Comparison of ENCODE assay signal across 8 cellular contexts in genomic region chr9:137069508-137070071, GRCh38. TPM values are rescaled to one million over a fixed set of nuclear protein-coding genes. Genes with fewer than 3 reads are reported as not detected.
DNase-seq lines count a peak whose midpoint lies in the region; ATAC-seq and TF ChIP-seq lines count a peak whose summit lies in the region.

No MANE protein-coding gene starts in this region.

- H3K4me3 Mint-ChIP-seq in activated naive CD4-positive, alpha-beta T cell treated with anti-CD3 and anti-CD28 coated beads for 36 hours, result peak overlapping the region; percentile 56

- CTCF ChIA-PET in activated naive CD4-positive, alpha-beta T cell treated with anti-CD3 and anti-CD28 coated beads for 36 hours (lab: Charles Lee), result interaction anchor here (0.9 to 9.0 kb wide), 12 partner anchors 10 to 157 kb away, joined by 3 to 66 read pairs (median 10); partner anchors contain the start of genes ABCA2, DPP7, MAN1B1 and NPDC1

- H3K27me3 ChIP-seq in Loucy (ENCODE audit: insufficient read depth, low read length, poor library complexity, severe bottlenecking) (no peaks in the 10 kb centered on the region), stomach (peaks cover 0 to 25% (median 11%) of the 10 kb centered on the region in 3 donors)

- peaks cover 36% of the 10 kb centered on the region for H4K20me1 ChIP-seq in Loucy (ENCODE audit: insufficient read depth, low read length, poor library complexity, severe bottlenecking)

- H3K9me2 ChIP-seq in Loucy (replicated peaks; ENCODE audit: low read depth, low read length), result no peaks in the 10 kb centered on the region

- DNase-seq in activated naive CD4-positive, alpha-beta T cell treated with anti-CD3 and anti-CD28 coated beads for 36 hours, result no peak
- no peak for DNase-seq in activated naive CD4-positive, alpha-beta T cell treated with anti-CD3 and anti-CD28 coated beads, Interleukin-2, amount 50 U/mL, for 72 hours (ENCODE audit: low spot score in 2 of 2)
- DNase-seq in epithelial cell of esophagus (ENCODE audit: low read depth) (no peak), stomach (no peak), GM19240 (ENCODE audit: insufficient read length, low spot score) (no peak), COLO829 (ENCODE audit: low spot score) (no peak)

- H3K4me1 ChIP-seq in Loucy (ENCODE audit: insufficient read depth, low read length, poor library complexity, severe bottlenecking) (peaks cover 24% of the 10 kb centered on the region), stomach (peaks cover 21 to 54% (median 30%) of the 10 kb centered on the region in 4 donors)

- TF ChIP-seq CTCF in Loucy (conservative IDR thresholded peaks at IDR 0.05; ENCODE audit: low read length) (no peak), epithelial cell of esophagus (IDR thresholded peaks at IDR 0.05; ENCODE audit: insufficient read depth, low read depth, low read length, missing control alignments) (no peak), stomach (IDR thresholded peaks at IDR 0.05) (no peak)

- no peak for TF ChIP-seq EP300 in stomach (IDR thresholded peaks at IDR 0.05)

- peaks cover 9% of the 10 kb centered on the region for H3K4me1 Mint-ChIP-seq in activated naive CD4-positive, alpha-beta T cell treated with anti-CD3 and anti-CD28 coated beads for 36 hours (ENCODE audit: low read depth)

- H3K27ac Mint-ChIP-seq in activated naive CD4-positive, alpha-beta T cell treated with anti-CD3 and anti-CD28 coated beads for 36 hours, result no peak overlapping the region
- no peak overlapping the region for H3K27ac Mint-ChIP-seq in activated naive CD4-positive, alpha-beta T cell treated with anti-CD3 and anti-CD28 coated beads, Interleukin-2, amount 50 U/mL, for 72 hours

- TF ChIP-seq POLR2A in stomach (IDR thresholded peaks at IDR 0.05), result no peak

- peak overlapping the region; percentile 98 for H3K4me2 ChIP-seq in Loucy (ENCODE audit: low read depth, low read length, poor library complexity, severe bottlenecking)

- peaks cover 59% of the 10 kb centered on the region for H3K79me2 ChIP-seq in Loucy (ENCODE audit: insufficient read depth, low read length)

- H3K27me3 Mint-ChIP-seq in activated naive CD4-positive, alpha-beta T cell treated with anti-CD3 and anti-CD28 coated beads for 36 hours (ENCODE audit: low read depth), result peaks cover 3% of the 10 kb centered on the region

- no peak for ATAC-seq in activated naive CD4-positive, alpha-beta T cell treated with anti-CD3 and anti-CD28 coated beads, Interleukin-2, amount 50 U/mL, for 72 hours
- ATAC-seq in HG03469 (IDR thresholded peaks at IDR 0.05; ENCODE audit: unreplicated experiment), result no peak

- H3K9me3 Mint-ChIP-seq in activated naive CD4-positive, alpha-beta T cell treated with anti-CD3 and anti-CD28 coated beads for 36 hours, result no peaks in the 10 kb centered on the region
- H3K9me3 Mint-ChIP-seq in activated naive CD4-positive, alpha-beta T cell treated with anti-CD3 and anti-CD28 coated beads, Interleukin-2, amount 50 U/mL, for 72 hours, result no peaks in the 10 kb centered on the region

- 3 to 7% (median 4%) methylated on average over 12 to 48 of the region's 48 CpGs for WGBS in stomach, 5 donors

- intact Hi-C loops in activated naive CD4-positive, alpha-beta T cell treated with anti-CD3 and anti-CD28 coated beads for 36 hours (cut with micrococcal nuclease), result loop anchor here (1.0 to 5.0 kb wide), 3 partner anchors 17 to 42 kb away; partner anchors contain the start of genes ABCA2 and MAN1B1
- intact Hi-C loops in stomach (cut with DNase I; ENCODE audit: low total_unique reads), result no loop called here

- H3K36me3 Mint-ChIP-seq in activated naive CD4-positive, alpha-beta T cell treated with anti-CD3 and anti-CD28 coated beads for 36 hours (ENCODE audit: low read depth), result no peaks in the 10 kb centered on the region
- H3K36me3 Mint-ChIP-seq in activated naive CD4-positive, alpha-beta T cell treated with anti-CD3 and anti-CD28 coated beads, Interleukin-2, amount 50 U/mL, for 72 hours, result no peaks in the 10 kb centered on the region

- H3K36me3 ChIP-seq in Loucy (ENCODE audit: insufficient read depth, low read length) (peaks cover 9% of the 10 kb centered on the region; the same call in 1 of the 2 replicates), stomach (no peaks in the 10 kb centered on the region)

- 0 out of 2 replicates have a peak, but pooled peaks cover 3% of the 10 kb centered on the region for H3F3A ChIP-seq in Loucy (ENCODE audit: low read depth)

- H3K27ac ChIP-seq in stomach, result peak overlapping the region in 2 of 5 donors; percentile 81 to 82

- H3K9ac ChIP-seq in Loucy (ENCODE audit: low read depth, low read length, poor library complexity, severe bottlenecking), result peak overlapping the region; percentile 73

- no peaks in the 10 kb centered on the region for H3K9me3 ChIP-seq in Loucy (ENCODE audit: insufficient read depth, low read depth, low read length)
- no peaks in the 10 kb centered on the region for H3K9me3 ChIP-seq in stomach

- H3K4me3 ChIP-seq in Loucy (ENCODE audit: low read length, poor library complexity, severe bottlenecking) (peak overlapping the region; percentile 87), epithelial cell of esophagus (ENCODE audit: low read length) (peak overlapping the region; percentile 40), stomach (peak overlapping the region; percentile 46 to 53 (median 48))

- no peak overlapping the region for H2AFZ ChIP-seq in Loucy (ENCODE audit: low read length)

RNA-seq across cellular contexts. Expression of gene SAPCD2, which starts 0.8 kb away (rescaled TPM):
- 1 to 10 TPM; 3.8 to 3.9 TPM for total RNA-seq in activated naive CD4-positive, alpha-beta T cell treated with anti-CD3 and anti-CD28 coated beads for 36 hours
- 10 to 100 TPM in 1 of 2 donors, 1 to 10 TPM in 1; 3.5 to 13.3 TPM for total RNA-seq in activated naive CD4-positive, alpha-beta T cell treated with anti-CD3 and anti-CD28 coated beads, Interleukin-2, amount 50 U/mL, for 72 hours
- total RNA-seq in stomach, result 10 to 100 TPM in 1 of 5 donors, 1 to 10 TPM in 3, not detected in 1; 2.9 to 84.9 (median 4.4) TPM
- polyA plus RNA-seq in stomach, result 1 to 10 TPM; 1.7 to 5.0 (median 3.8) TPM

RNA-seq across cellular contexts. Expression of gene UAP1L1, which starts 7.7 kb away (rescaled TPM):
- total RNA-seq in activated naive CD4-positive, alpha-beta T cell treated with anti-CD3 and anti-CD28 coated beads for 36 hours, result 1 to 10 TPM; 2.6 to 3.4 TPM
- total RNA-seq in activated naive CD4-positive, alpha-beta T cell treated with anti-CD3 and anti-CD28 coated beads, Interleukin-2, amount 50 U/mL, for 72 hours, result 10 to 100 TPM in 1 of 2 donors, 1 to 10 TPM in 1; 7.5 to 28.2 TPM
- 10 to 100 TPM in 3 of 5 donors, 1 to 10 TPM in 2; 4.6 to 95.6 (median 22.8) TPM for total RNA-seq in stomach
- polyA plus RNA-seq in stomach, result 1 to 10 TPM; 4.1 to 7.4 (median 6.0) TPM

RNA-seq across cellular contexts. Expression of gene ENTPD2, which starts 15.7 kb away (rescaled TPM):
- not detected for total RNA-seq in activated naive CD4-positive, alpha-beta T cell treated with anti-CD3 and anti-CD28 coated beads for 36 hours
- total RNA-seq in activated naive CD4-positive, alpha-beta T cell treated with anti-CD3 and anti-CD28 coated beads, Interleukin-2, amount 50 U/mL, for 72 hours, result under 1 TPM in 1 of 2 donors, not detected in 1; 0.27 TPM
- total RNA-seq in stomach, result 10 to 100 TPM in 1 of 5 donors, 1 to 10 TPM in 3, not detected in 1; 2.2 to 11.3 (median 6.7) TPM
- 1 to 10 TPM; 2.0 to 4.8 (median 2.9) TPM for polyA plus RNA-seq in stomach

RNA-seq across cellular contexts. Expression of gene MAN1B1, which starts 17.2 kb away (rescaled TPM):
- total RNA-seq in activated naive CD4-positive, alpha-beta T cell treated with anti-CD3 and anti-CD28 coated beads for 36 hours, result 10 to 100 TPM; 18.7 to 18.9 TPM
- total RNA-seq in activated naive CD4-positive, alpha-beta T cell treated with anti-CD3 and anti-CD28 coated beads, Interleukin-2, amount 50 U/mL, for 72 hours, result 10 to 100 TPM; 23.8 to 41.4 TPM
- 100 to 1,000 TPM in 1 of 5 donors, 10 to 100 TPM in 3, 1 to 10 TPM in 1; 4.7 to 167 (median 44.6) TPM for total RNA-seq in stomach
- 10 to 100 TPM; 22.8 to 52.6 (median 35.0) TPM for polyA plus RNA-seq in stomach

RNA-seq across cellular contexts. Expression of gene NPDC1, which starts 23.6 kb away (rescaled TPM):
- total RNA-seq in activated naive CD4-positive, alpha-beta T cell treated with anti-CD3 and anti-CD28 coated beads for 36 hours, result 10 to 100 TPM; 14.2 to 15.9 TPM
- 10 to 100 TPM; 29.4 to 34.2 TPM for total RNA-seq in activated naive CD4-positive, alpha-beta T cell treated with anti-CD3 and anti-CD28 coated beads, Interleukin-2, amount 50 U/mL, for 72 hours
- total RNA-seq in stomach, result 100 to 1,000 TPM in 4 of 5 donors, 10 to 100 TPM in 1; 20.0 to 276 (median 189) TPM
- 100 to 1,000 TPM; 104 to 186 (median 115) TPM for polyA plus RNA-seq in stomach
